In genomic region chr2:232236200-232236599, GRCh38 we compare ENCODE assay signal across 11 cellular contexts.
A peak's percentile ranks its signal among the peaks of the same experiment; 100 is the strongest.
DNase-seq lines count a peak whose midpoint lies in the region; ATAC-seq and TF ChIP-seq lines count a peak whose summit lies in the region.
"Had no signal": no experiment of that assay in that cellular context is flagged by ENCODE, and none has a peak within 500 bp of the region (broad histone marks: within the 10 kb centered on the region; RNA-seq: fewer than 3 reads in every experiment).

No MANE protein-coding gene starts in this region.

- no peak for DNase-seq in activated naive CD8-positive, alpha-beta T cell treated with anti-CD3 and anti-CD28 coated beads, Interleukin-2, amount 50 U/mL, for 24 hours
- DNase-seq in activated naive CD8-positive, alpha-beta T cell treated with anti-CD3 and anti-CD28 coated beads for 36 hours: no peak
- peak; percentile 9 for DNase-seq in RKO (ENCODE audit: low spot score)
- no peak for DNase-seq in type B pancreatic cell (ENCODE audit: extremely low spot score, unreplicated experiment)
- no peak for DNase-seq in T-helper 17 cell
- DNase-seq in brain microvascular endothelial cell: no peak
- DNase-seq in NCI-H1930 (lab: John Stamatoyannopoulos, UW): no peak
- DNase-seq: CD8-positive, alpha-beta memory T cell; effector memory CD4-positive, alpha-beta T cell; ovary had no signal

- H3K27me3 Mint-ChIP-seq in activated naive CD8-positive, alpha-beta T cell treated with anti-CD3 and anti-CD28 coated beads, Interleukin-2, amount 50 U/mL, for 24 hours: no peaks in the 10 kb centered on the region
- H3K27me3 Mint-ChIP-seq in activated naive CD8-positive, alpha-beta T cell treated with anti-CD3 and anti-CD28 coated beads for 36 hours: no peaks in the 10 kb centered on the region
- no peaks in the 10 kb centered on the region for H3K27me3 Mint-ChIP-seq in type B pancreatic cell
- no peaks in the 10 kb centered on the region for H3K27me3 Mint-ChIP-seq in T-helper 17 cell
- H3K27me3 Mint-ChIP-seq: CD8-positive, alpha-beta memory T cell had no signal

- no peak overlapping the region for H3K27ac Mint-ChIP-seq in activated naive CD8-positive, alpha-beta T cell treated with anti-CD3 and anti-CD28 coated beads, Interleukin-2, amount 50 U/mL, for 24 hours
- no peak overlapping the region for H3K27ac Mint-ChIP-seq in activated naive CD8-positive, alpha-beta T cell treated with anti-CD3 and anti-CD28 coated beads for 36 hours
- H3K27ac Mint-ChIP-seq in type B pancreatic cell (peak overlapping the region; percentile 36), T-helper 17 cell (no peak overlapping the region)

- no peak overlapping the region for H3K4me3 ChIP-seq in brain microvascular endothelial cell (ENCODE audit: low read depth, low read length)
- H3K4me3 ChIP-seq: ovary had no signal

- no peak overlapping the region for H3K27ac ChIP-seq in brain microvascular endothelial cell
- H3K27ac ChIP-seq: ovary had no signal

- peaks cover 51% of the 10 kb centered on the region for H3K4me1 Mint-ChIP-seq in activated naive CD8-positive, alpha-beta T cell treated with anti-CD3 and anti-CD28 coated beads, Interleukin-2, amount 50 U/mL, for 24 hours
- peaks cover 52% of the 10 kb centered on the region for H3K4me1 Mint-ChIP-seq in activated naive CD8-positive, alpha-beta T cell treated with anti-CD3 and anti-CD28 coated beads for 36 hours
- peaks cover 22% of the 10 kb centered on the region for H3K4me1 Mint-ChIP-seq in type B pancreatic cell (ENCODE audit: unreplicated experiment)
- H3K4me1 Mint-ChIP-seq in T-helper 17 cell: peaks cover 30% of the 10 kb centered on the region

- in situ Hi-C loops in brain microvascular endothelial cell (cut with HindIII; ENCODE audit: low pct_ligation_motif_present, low sequenced_read_pairs): no loop called here

- no peaks in the 10 kb centered on the region for H3K9me3 Mint-ChIP-seq in activated naive CD8-positive, alpha-beta T cell treated with anti-CD3 and anti-CD28 coated beads, Interleukin-2, amount 50 U/mL, for 24 hours
- H3K9me3 Mint-ChIP-seq in activated naive CD8-positive, alpha-beta T cell treated with anti-CD3 and anti-CD28 coated beads for 36 hours: no peaks in the 10 kb centered on the region
- no peaks in the 10 kb centered on the region for H3K9me3 Mint-ChIP-seq in type B pancreatic cell
- H3K9me3 Mint-ChIP-seq: CD8-positive, alpha-beta memory T cell had no signal

- H3K9me3 ChIP-seq in T-helper 17 cell (ENCODE audit: control insufficient read depth, low read length, poor library complexity, severe bottlenecking): no peaks in the 10 kb centered on the region
- H3K9me3 ChIP-seq: ovary had no signal

- H3K36me3 Mint-ChIP-seq in activated naive CD8-positive, alpha-beta T cell treated with anti-CD3 and anti-CD28 coated beads, Interleukin-2, amount 50 U/mL, for 24 hours (ENCODE audit: low read depth): peaks cover 8% of the 10 kb centered on the region
- H3K36me3 Mint-ChIP-seq in activated naive CD8-positive, alpha-beta T cell treated with anti-CD3 and anti-CD28 coated beads for 36 hours: peaks cover 19% of the 10 kb centered on the region
- H3K36me3 Mint-ChIP-seq in type B pancreatic cell (peaks cover 17% of the 10 kb centered on the region), T-helper 17 cell (ENCODE audit: low read depth) (peaks cover 17% of the 10 kb centered on the region)

- TF ChIP-seq CTCF in type B pancreatic cell (conservative IDR thresholded peaks at IDR 0.05) (no peak), brain microvascular endothelial cell (IDR thresholded peaks at IDR 0.05; ENCODE audit: low read depth, low read length, missing control alignments) (no peak)

- H3K27me3 ChIP-seq in brain microvascular endothelial cell (replicated peaks): no peaks in the 10 kb centered on the region
- H3K27me3 ChIP-seq: ovary had no signal

- peak; percentile 85 for ATAC-seq in activated naive CD8-positive, alpha-beta T cell treated with anti-CD3 and anti-CD28 coated beads, Interleukin-2, amount 50 U/mL, for 24 hours
- ATAC-seq in HG03025 (IDR thresholded peaks at IDR 0.05; ENCODE audit: low FRiP score, unreplicated experiment): peak; percentile 67
- ATAC-seq in T-helper 17 cell: no peak

- no peaks in the 10 kb centered on the region for H3K36me3 ChIP-seq in brain microvascular endothelial cell (replicated peaks)
- H3K36me3 ChIP-seq: ovary had no signal

- H3K4me3 Mint-ChIP-seq in activated naive CD8-positive, alpha-beta T cell treated with anti-CD3 and anti-CD28 coated beads, Interleukin-2, amount 50 U/mL, for 24 hours: no peak overlapping the region
- H3K4me3 Mint-ChIP-seq in activated naive CD8-positive, alpha-beta T cell treated with anti-CD3 and anti-CD28 coated beads for 36 hours: no peak overlapping the region
- H3K4me3 Mint-ChIP-seq in type B pancreatic cell (no peak overlapping the region), T-helper 17 cell (no peak overlapping the region)
- H3K4me3 Mint-ChIP-seq: CD8-positive, alpha-beta memory T cell had no signal
